Comparison of ENCODE assay signal across 14 cellular contexts in genomic region chr3:106827515-106828213, GRCh38.
DNase-seq lines count a peak whose midpoint lies in the region; ATAC-seq lines count a peak whose summit lies in the region.
"Had no signal": no experiment of that assay in that cellular context is flagged by ENCODE, and none has a peak within 500 bp of the region (broad histone marks: within the 10 kb centered on the region; RNA-seq: fewer than 3 reads in every experiment).

No MANE protein-coding gene starts in this region.

- H3K27ac ChIP-seq in iPS-18a (ENCODE audit: low read length): peak overlapping the region; percentile 29
- H3K27ac ChIP-seq: spleen, stomach had no signal

- H3K36me3 ChIP-seq in adipocyte (ENCODE audit: control insufficient read depth, insufficient read depth, low read length, severe bottlenecking) (no peaks in the 10 kb centered on the region), iPS-18a (ENCODE audit: control insufficient read depth, low read depth, low read length) (peaks cover 7% of the 10 kb centered on the region)
- H3K36me3 ChIP-seq: spleen, stomach had no signal

- H3K27me3 ChIP-seq in adipocyte (replicated peaks; ENCODE audit: control insufficient read depth, insufficient read depth, low read length): no peaks in the 10 kb centered on the region
- no peaks in the 10 kb centered on the region for H3K27me3 ChIP-seq in iPS-18a (ENCODE audit: control insufficient read depth, insufficient read depth, low read length)
- H3K27me3 ChIP-seq: spleen, stomach had no signal

- DNase-seq in A172 (ENCODE audit: low spot score): peak; percentile 44
- DNase-seq in HCEC 1CT: peak; percentile 36
- peak; percentile 27 for DNase-seq in adipocyte (ENCODE audit: low read depth)
- no peak for DNase-seq in activated gamma-delta T cell treated with Interleukin-2 at 50 U/mL for 16 hours
- no peak for DNase-seq in stimulated activated CD4-positive, alpha-beta T cell treated with anti-CD3 and anti-CD28 coated beads, Interleukin-4, amount 100 ng/mL, for 4 hours
- no peak for DNase-seq in stimulated activated CD8-positive, alpha-beta memory T cell treated with anti-CD3 and anti-CD28 coated beads, Interleukin-4, amount 100 ng/mL, for 48 hours
- DNase-seq: activated CD4-positive, alpha-beta T cell treated with anti-CD3 and anti-CD28 coated beads, Interleukin-2, amount 50 U/mL, for 48 hours; NCI-H2029 treated with DMSO at 0.1 percent for 48 hours; NCI-H526; occipital lobe; spleen; stomach had no signal

- H3K9me3 ChIP-seq in adipocyte (ENCODE audit: control insufficient read depth, low read length): peaks cover 9% of the 10 kb centered on the region
- H3K9me3 ChIP-seq in iPS-18a (ENCODE audit: control insufficient read depth, low read depth, low read length): peaks cover 8% of the 10 kb centered on the region

- H3K9ac ChIP-seq in adipocyte (ENCODE audit: low read length): no peak overlapping the region
- H3K9ac ChIP-seq in iPS-18a (ENCODE audit: low read length): no peak overlapping the region

- no peak overlapping the region for H3K4me3 ChIP-seq in adipocyte (ENCODE audit: low read length)
- H3K4me3 ChIP-seq in iPS-18a (ENCODE audit: low read length): no peak overlapping the region
- H3K4me3 ChIP-seq: spleen, stomach had no signal

- no peak for ATAC-seq in GM18868 (IDR thresholded peaks at IDR 0.05; ENCODE audit: unreplicated experiment)

- H3K4me1 ChIP-seq in adipocyte (ENCODE audit: control insufficient read depth, insufficient read depth, low read length) (peaks cover 22% of the 10 kb centered on the region), iPS-18a (ENCODE audit: control insufficient read depth, low read depth, low read length) (peaks cover 60% of the 10 kb centered on the region)
- H3K4me1 ChIP-seq: spleen had no signal

Comparison
In these comparisons a context has a peak if more than half of its experiments do, and no peak if none do; other contexts are left out.
1. DNase-seq: peak in A172 (single experiment), HCEC 1CT (single experiment) and adipocyte (single experiment); none in activated gamma-delta T cell treated with Interleukin-2 at 50 U/mL for 16 hours (single experiment), stimulated activated CD4-positive, alpha-beta T cell treated with anti-CD3 and anti-CD28 coated beads, Interleukin-4, amount 100 ng/mL, for 4 hours (0 of 2) and stimulated activated CD8-positive, alpha-beta memory T cell treated with anti-CD3 and anti-CD28 coated beads, Interleukin-4, amount 100 ng/mL, for 48 hours (single experiment).